In the genomic region with DNA sequence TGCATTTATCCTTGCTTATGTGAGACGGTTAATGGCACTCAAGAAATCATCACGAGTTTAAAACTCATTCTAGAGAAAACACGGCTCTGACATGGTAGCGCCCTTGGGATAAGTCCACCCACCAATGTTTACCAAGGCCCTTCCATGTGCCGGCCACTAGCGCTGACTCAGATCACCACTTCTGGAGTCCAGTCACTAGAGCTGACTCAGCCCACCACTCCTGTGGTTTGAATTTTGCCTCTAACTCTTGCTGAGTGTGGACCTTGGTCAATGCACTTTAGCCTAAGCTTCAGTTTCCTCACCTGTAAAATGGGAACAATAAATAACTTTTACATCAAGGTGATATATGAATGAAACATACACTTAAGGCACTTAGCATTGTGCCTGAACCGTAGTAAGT, we compare ENCODE assay signal across 20 cellular contexts.
A peak's percentile ranks its signal among the peaks of the same experiment; 100 is the strongest.
DNase-seq lines count a peak whose midpoint lies in the region; ATAC-seq and TF ChIP-seq lines count a peak whose summit lies in the region.
"Had no signal": no experiment of that assay in that cellular context is flagged by ENCODE, and none has a peak within 500 bp of the region (broad histone marks: within the 10 kb centered on the region; RNA-seq: fewer than 3 reads in every experiment).

No MANE protein-coding gene starts in this region.

- ATAC-seq in GM18868 (IDR thresholded peaks at IDR 0.05; ENCODE audit: unreplicated experiment) (no peak), gastrocnemius medialis (no peak)
- ATAC-seq: activated naive CD4-positive, alpha-beta T cell treated with anti-CD3 and anti-CD28 coated beads, Interleukin-2, amount 50 U/mL, for 72 hours; esophagus mucosa; Right ventricle myocardium inferior had no signal

- H3K36me3 ChIP-seq in gastrocnemius medialis, result no peaks in the 10 kb centered on the region
- H3K36me3 ChIP-seq: thoracic aorta had no signal

- intact Hi-C loops in gastrocnemius medialis (cut with DNase I; ENCODE audit: low total_unique reads), result no loop called here

- H3K4me1 Mint-ChIP-seq in T-helper 2 cell treated with Interferon-gamma antibody and Interleukin-4, amounts not matched to agents 5 μg/mL and 100 μg/mL, for 36 hours (ENCODE audit: low read depth), result peaks cover 36% of the 10 kb centered on the region

- TF ChIP-seq POLR2A in gastrocnemius medialis (IDR thresholded peaks at IDR 0.05), result no peak

- TF ChIP-seq CTCF in fibroblast of the aortic adventitia (IDR thresholded peaks at IDR 0.05; ENCODE audit: insufficient read depth, low read length), result no peak
- TF ChIP-seq CTCF in gastrocnemius medialis (IDR thresholded peaks at IDR 0.05 in 4 of 5, conservative IDR thresholded peaks at IDR 0.05 in 1 of 5), result no peak

- H3K9me3 ChIP-seq in gastrocnemius medialis, result no peaks in the 10 kb centered on the region
- H3K9me3 ChIP-seq: thoracic aorta had no signal

- no peak overlapping the region for H3K4me3 Mint-ChIP-seq in T-helper 2 cell treated with Interferon-gamma antibody and Interleukin-4, amounts not matched to agents 5 μg/mL and 100 μg/mL, for 36 hours
- H3K4me3 Mint-ChIP-seq: CD4-positive, alpha-beta T cell had no signal

- H3K9me3 Mint-ChIP-seq in T-helper 2 cell treated with Interferon-gamma antibody and Interleukin-4, amounts not matched to agents 5 μg/mL and 100 μg/mL, for 36 hours, result peaks cover 5% of the 10 kb centered on the region
- H3K9me3 Mint-ChIP-seq: CD4-positive, alpha-beta T cell had no signal

- no peak overlapping the region for H3K27ac ChIP-seq in gastrocnemius medialis

- H3K27me3 Mint-ChIP-seq in T-helper 2 cell treated with Interferon-gamma antibody and Interleukin-4, amounts not matched to agents 5 μg/mL and 100 μg/mL, for 36 hours (ENCODE audit: low read depth), result peaks cover 7% of the 10 kb centered on the region
- H3K27me3 Mint-ChIP-seq: CD4-positive, alpha-beta T cell had no signal

- DNase-seq in A172 (ENCODE audit: low spot score), result peak; percentile 56
- DNase-seq in HCEC 1CT, result peak; percentile 39
- DNase-seq in amniotic epithelial cell (ENCODE audit: low read depth), result peak; percentile 74
- DNase-seq in fibroblast of the aortic adventitia (ENCODE audit: low read depth), result peak; percentile 36
- DNase-seq in gastrocnemius medialis, result no peak
- DNase-seq in NCI-H345 treated with DMSO at 0.1 percent for 48 hours (lab: John Stamatoyannopoulos, UW; ENCODE audit: unreplicated experiment), result no peak
- DNase-seq in T-helper 2 cell treated with Interferon-gamma antibody and Interleukin-4, amounts not matched to agents 5 μg/mL and 100 μg/mL, for 36 hours (ENCODE audit: low spot score), result no peak
- DNase-seq: activated CD4-positive, CD25-positive, alpha-beta regulatory T cell; caudate nucleus; CD4-positive, alpha-beta T cell; DMS79; hippocampal formation; NCI-H187 treated with DMSO at 0.1 percent for 48 hours; NCI-H446; T-helper 1 cell had no signal

- H3K4me3 ChIP-seq in fibroblast of the aortic adventitia (ENCODE audit: low read depth, low read length) (no peak overlapping the region), gastrocnemius medialis (no peak overlapping the region)
- H3K4me3 ChIP-seq: thoracic aorta had no signal

- in situ Hi-C loops in gastrocnemius medialis (cut with MboI; ENCODE audit: low sequenced_read_pairs in 4 of 4), result no loop called here

- peaks cover 2% of the 10 kb centered on the region for H3K36me3 Mint-ChIP-seq in T-helper 2 cell treated with Interferon-gamma antibody and Interleukin-4, amounts not matched to agents 5 μg/mL and 100 μg/mL, for 36 hours (ENCODE audit: low read depth)

- no peak overlapping the region for H3K27ac Mint-ChIP-seq in T-helper 2 cell treated with Interferon-gamma antibody and Interleukin-4, amounts not matched to agents 5 μg/mL and 100 μg/mL, for 36 hours
- H3K27ac Mint-ChIP-seq: activated naive CD4-positive, alpha-beta T cell treated with anti-CD3 and anti-CD28 coated beads, Interleukin-2, amount 50 U/mL, for 72 hours; CD4-positive, alpha-beta T cell had no signal

- no peaks in the 10 kb centered on the region for H3K27me3 ChIP-seq in gastrocnemius medialis

- no peaks in the 10 kb centered on the region for H3K4me1 ChIP-seq in gastrocnemius medialis

Comparison
In these comparisons a context has a peak if more than half of its experiments do, and no peak if none do; other contexts are left out.
1. DNase-seq: peak in A172 (single experiment), HCEC 1CT (single experiment), amniotic epithelial cell (single experiment) and fibroblast of the aortic adventitia (single experiment); none in gastrocnemius medialis (0 of 2), NCI-H345 treated with DMSO at 0.1 percent for 48 hours (single experiment) and T-helper 2 cell treated with Interferon-gamma antibody and Interleukin-4, amounts not matched to agents 5 μg/mL and 100 μg/mL, for 36 hours (single experiment).